In genomic region chr2:5954509-5954908, GRCh38 we compare ENCODE assay signal across 33 cellular contexts.
"Had no signal": no experiment of that assay in that cellular context is flagged by ENCODE, and none has a peak within 500 bp of the region (broad histone marks: within the 10 kb centered on the region; RNA-seq: fewer than 3 reads in every experiment).

No MANE protein-coding gene starts in this region.

- H3K9me3 ChIP-seq: MG63 had no signal

- DNase-seq: Karpas-422, Kasumi-1, KG1, MG63, MM.1S, MV-4-11, NCI-H1048, NCI-H1092, NCI-H1092 treated with DMSO at 0.1 percent for 48 hours, NCI-H1105, NCI-H1105 treated with DMSO at 0.1 percent for 48 hours, NCI-H1417, NCI-H1417 treated with DMSO at 0.1 percent for 48 hours, NCI-H1436, NCI-H1436 treated with DMSO at 0.1 percent for 48 hours, NCI-H146, NCI-H1694, NCI-H1694 treated with DMSO at 0.1 percent for 48 hours, NCI-H187, NCI-H187 treated with DMSO at 0.1 percent for 48 hours, NCI-H1930, NCI-H2029, NCI-H2029 treated with DMSO at 0.1 percent for 48 hours, NCI-H2081, NCI-H2081 treated with DMSO at 0.1 percent for 48 hours, NCI-H2171, NCI-H2171 treated with DMSO at 0.1 percent for 48 hours, NCI-H2227 treated with DMSO at 0.1 percent for 48 hours, NCI-H226, NCI-H345, NCI-H446, NCI-H446 treated with DMSO at 0.1 percent for 48 hours, NCI-H510A had no signal

- H3K4me3 ChIP-seq: MG63 had no signal

- H3K36me3 ChIP-seq: MG63 had no signal
